8 cellular contexts compared by ENCODE assay signal in genomic region chr1:23539698-23540266, GRCh38.
A peak's percentile ranks its signal among the peaks of the same experiment; 100 is the strongest.
DNase-seq lines count a peak whose midpoint lies in the region; ATAC-seq and TF ChIP-seq lines count a peak whose summit lies in the region.

No MANE protein-coding gene starts in this region.

- DNase-seq in AG20443 (ENCODE audit: low spot score) (peak; percentile 89), GM19240 (ENCODE audit: insufficient read length, low spot score) (peak; percentile 88), NCI-H510A treated with DMSO at 0.1 percent for 48 hours (lab: John Stamatoyannopoulos, UW) (peak; percentile 89), cardiac fibroblast (ENCODE audit: low read depth in 2 of 2) (peak; percentile 91 to 95), left kidney (ENCODE audit: low read depth, low spot score) (peak; percentile 96)
- DNase-seq in activated CD4-positive, CD25-positive, alpha-beta regulatory T cell treated with anti-CD3 and anti-CD28 coated beads, Interleukin-2, amount 50 U/mL, for 16 hours (ENCODE audit: low read depth, low spot score), result peak; percentile 85
- peak; percentile 87 to 90 for DNase-seq in stimulated activated CD4-positive, alpha-beta T cell treated with anti-CD3 and anti-CD28 coated beads, Interleukin-2, amount 100 ng/mL, for 48 hours

- ATAC-seq in HG03439 (IDR thresholded peaks at IDR 0.05; ENCODE audit: unreplicated experiment), result peak; percentile 78

- TF ChIP-seq CTCF in cardiac fibroblast (IDR thresholded peaks at IDR 0.05; ENCODE audit: low read depth, low read length), result peak; percentile 95

- H3K4me3 ChIP-seq in cardiac fibroblast (replicated peaks in 1 of 2; ENCODE audit: low read depth in 2 of 2, low read length in 2 of 2), result no peak overlapping the region
